Comparison of ENCODE assay signal across 1 cellular context in genomic region chr3:8864570-8865350, GRCh38.
TF ChIP-seq lines count a peak whose summit lies in the region.

No MANE protein-coding gene starts in this region.

TF ChIP-seq in IMR-90, 13 proteins besides CTCF, POLR2A, EP300 and RAD21 (continued from another document):
- TF ChIP-seq NFE2L2 (IDR thresholded peaks at IDR 0.05; ENCODE audit: low read depth, low read length), result no peak
TF ChIP-seq in IMR-90: peak in this region for 0.
